Comparison of ENCODE assay signal across 8 cellular contexts in genomic region chr1:224340711-224341384, GRCh38. TPM values are rescaled to one million over a fixed set of nuclear protein-coding genes. Genes with fewer than 3 reads are reported as not detected.
DNase-seq lines count a peak whose midpoint lies in the region; ATAC-seq and TF ChIP-seq lines count a peak whose summit lies in the region.

No MANE protein-coding gene starts in this region.

- H3K27ac Mint-ChIP-seq in WTC11 (peak overlapping the region; percentile 95), naive B cell (peak overlapping the region in 1 of 6 donors; percentile 51)
- peak overlapping the region in 1 of 2 donors; percentile 28 for H3K27ac Mint-ChIP-seq in effector memory CD8-positive, alpha-beta T cell

- ATAC-seq in HG02678 (IDR thresholded peaks at IDR 0.05; ENCODE audit: unreplicated experiment) (peak; percentile 95), WTC11 (peak; percentile 85), naive B cell (ENCODE audit: low read depth in 2 of 2) (peak; percentile 46 to 57), aorta (ENCODE audit: low FRiP score) (peak; percentile 46)
- peak; percentile 78 for ATAC-seq in effector memory CD8-positive, alpha-beta T cell (replicated peaks)

- H3K4me1 Mint-ChIP-seq in WTC11 (peaks cover 15% of the 10 kb centered on the region), naive B cell (peaks cover 0 to 8% (median 7%) of the 10 kb centered on the region in 3 donors)
- H3K4me1 Mint-ChIP-seq in effector memory CD8-positive, alpha-beta T cell (ENCODE audit: low read depth in 2 of 2), result peaks cover 4% of the 10 kb centered on the region in 2 donors

- CTCF ChIA-PET in WTC11 (lab: Charles Lee), result no interaction called here

- H3K4me3 Mint-ChIP-seq in WTC11 (peak overlapping the region; percentile 67), naive B cell (peak overlapping the region in 7 of 8 donors; percentile 49 to 75 (median 66))
- peak overlapping the region; percentile 66 to 72 for H3K4me3 Mint-ChIP-seq in effector memory CD8-positive, alpha-beta T cell

- peaks cover 11% of the 10 kb centered on the region for H3K4me1 ChIP-seq in ES-I3 (ENCODE audit: insufficient read depth, low read length)
- no peaks in the 10 kb centered on the region for H3K4me1 ChIP-seq in aorta (ENCODE audit: control insufficient read depth in 1 of 2, insufficient read depth in 2 of 2, low read length in 2 of 2)

- POLR2A ChIA-PET in WTC11 (lab: Charles Lee), result no interaction called here

- H3K27me3 ChIP-seq in aorta (ENCODE audit: control insufficient read depth in 1 of 2, insufficient read depth in 2 of 2, low read length in 1 of 2), result no peaks in the 10 kb centered on the region

- H3K36me3 Mint-ChIP-seq in WTC11 (peaks cover 37% of the 10 kb centered on the region), naive B cell (peaks cover 0 to 20% of the 10 kb centered on the region in 2 donors)
- peaks cover 5% of the 10 kb centered on the region for H3K36me3 Mint-ChIP-seq in effector memory CD8-positive, alpha-beta T cell (ENCODE audit: insufficient read depth)

- H3K36me3 ChIP-seq in ES-I3 (ENCODE audit: insufficient read depth, low read length) (no peaks in the 10 kb centered on the region), aorta (ENCODE audit: control insufficient read depth in 1 of 2, insufficient read depth in 2 of 2, low read length in 1 of 2) (no peaks in the 10 kb centered on the region)

- peak overlapping the region; percentile 19 to 79 for H3K4me3 ChIP-seq in aorta (ENCODE audit: low read length in 2 of 2)

- WGBS in aorta, 2 donors, result 4% methylated on average over 31 of the region's 31 CpGs

- no peak overlapping the region for H3K27ac ChIP-seq in aorta (ENCODE audit: low read depth in 1 of 2, low read length in 2 of 2)

- DNase-seq in WTC11 (ENCODE audit: low spot score) (peak; percentile 67), naive B cell (no peak), aorta (peak in 1 of 2 donors; percentile 78), NCI-H2081 (lab: John Stamatoyannopoulos, UW) (no peak), inferior parietal cortex (ENCODE audit: extremely low spot score) (no peak)
- peak in 2 of 3 experiments; percentile 9 to 16 for DNase-seq in effector memory CD8-positive, alpha-beta T cell

- H3K9me3 Mint-ChIP-seq in WTC11 (peaks cover 44% of the 10 kb centered on the region), naive B cell (peaks cover 5 to 33% (median 31%) of the 10 kb centered on the region in 7 donors)
- H3K9me3 Mint-ChIP-seq in effector memory CD8-positive, alpha-beta T cell, result no peaks in the 10 kb centered on the region

- H3K9ac ChIP-seq in ES-I3 (ENCODE audit: low read depth, low read length), result peak overlapping the region; percentile 67

- intact Hi-C loops in aorta (cut with DNase I), result no loop called here

- H3K9me3 ChIP-seq in ES-I3 (ENCODE audit: control insufficient read depth, insufficient read depth, low read length) (peaks cover 26% of the 10 kb centered on the region), aorta (ENCODE audit: control insufficient read depth, low read length) (peaks cover 1% of the 10 kb centered on the region)

- TF ChIP-seq CTCF in WTC11 (IDR thresholded peaks at IDR 0.05), result no peak

- H3K27me3 Mint-ChIP-seq in WTC11 (ENCODE audit: low read depth) (peaks cover 3% of the 10 kb centered on the region), naive B cell (peaks cover 27 to 33% (median 28%) of the 10 kb centered on the region in 3 donors)
- no peaks in the 10 kb centered on the region for H3K27me3 Mint-ChIP-seq in effector memory CD8-positive, alpha-beta T cell

TF ChIP-seq in WTC11, 78 proteins besides CTCF, POLR2A, EP300 and RAD21 (continues in another document):
- peak; percentile 18; the same call in 1 of the 2 replicates for TF ChIP-seq ZNF423 (CRISPR knock-in tag; IDR thresholded peaks at IDR 0.05)
- 0 out of 2 replicates have a peak, but pooled peaks have one; percentile 33 for TF ChIP-seq SP1 (CRISPR knock-in tag; conservative IDR thresholded peaks at IDR 0.05)
- TF ChIP-seq MAX (CRISPR knock-in tag; IDR thresholded peaks at IDR 0.05), result 0 out of 2 replicates have a peak, but pooled peaks have one; percentile 20
- TF ChIP-seq ZNF219 (CRISPR knock-in tag; IDR thresholded peaks at IDR 0.05; ENCODE audit: borderline replicate concordance), result no peak
- TF ChIP-seq JAZF1 (CRISPR knock-in tag; IDR thresholded peaks at IDR 0.05), result no peak
- TF ChIP-seq, protein P1, sequence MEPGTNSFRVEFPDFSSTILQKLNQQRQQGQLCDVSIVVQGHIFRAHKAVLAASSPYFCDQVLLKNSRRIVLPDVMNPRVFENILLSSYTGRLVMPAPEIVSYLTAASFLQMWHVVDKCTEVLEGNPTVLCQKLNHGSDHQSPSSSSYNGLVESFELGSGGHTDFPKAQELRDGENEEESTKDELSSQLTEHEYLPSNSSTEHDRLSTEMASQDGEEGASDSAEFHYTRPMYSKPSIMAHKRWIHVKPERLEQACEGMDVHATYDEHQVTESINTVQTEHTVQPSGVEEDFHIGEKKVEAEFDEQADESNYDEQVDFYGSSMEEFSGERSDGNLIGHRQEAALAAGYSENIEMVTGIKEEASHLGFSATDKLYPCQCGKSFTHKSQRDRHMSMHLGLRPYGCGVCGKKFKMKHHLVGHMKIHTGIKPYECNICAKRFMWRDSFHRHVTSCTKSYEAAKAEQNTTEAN (CRISPR knock-in tag; IDR thresholded peaks at IDR 0.05), result 0 out of 2 replicates have a peak, but pooled peaks have one; percentile 23
- no peak for TF ChIP-seq ETV6 (CRISPR knock-in tag; IDR thresholded peaks at IDR 0.05)
- peak; percentile 82; the same call in 1 of the 2 replicates for TF ChIP-seq FOXP1 (CRISPR knock-in tag; IDR thresholded peaks at IDR 0.05; ENCODE audit: borderline replicate concordance)
- TF ChIP-seq, protein P2, sequence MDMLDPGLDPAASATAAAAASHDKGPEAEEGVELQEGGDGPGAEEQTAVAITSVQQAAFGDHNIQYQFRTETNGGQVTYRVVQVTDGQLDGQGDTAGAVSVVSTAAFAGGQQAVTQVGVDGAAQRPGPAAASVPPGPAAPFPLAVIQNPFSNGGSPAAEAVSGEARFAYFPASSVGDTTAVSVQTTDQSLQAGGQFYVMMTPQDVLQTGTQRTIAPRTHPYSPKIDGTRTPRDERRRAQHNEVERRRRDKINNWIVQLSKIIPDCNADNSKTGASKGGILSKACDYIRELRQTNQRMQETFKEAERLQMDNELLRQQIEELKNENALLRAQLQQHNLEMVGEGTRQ (CRISPR knock-in tag; IDR thresholded peaks at IDR 0.05), result no peak
- TF ChIP-seq E2F1 (CRISPR knock-in tag; IDR thresholded peaks at IDR 0.05), result no peak
- TF ChIP-seq, protein P3, sequence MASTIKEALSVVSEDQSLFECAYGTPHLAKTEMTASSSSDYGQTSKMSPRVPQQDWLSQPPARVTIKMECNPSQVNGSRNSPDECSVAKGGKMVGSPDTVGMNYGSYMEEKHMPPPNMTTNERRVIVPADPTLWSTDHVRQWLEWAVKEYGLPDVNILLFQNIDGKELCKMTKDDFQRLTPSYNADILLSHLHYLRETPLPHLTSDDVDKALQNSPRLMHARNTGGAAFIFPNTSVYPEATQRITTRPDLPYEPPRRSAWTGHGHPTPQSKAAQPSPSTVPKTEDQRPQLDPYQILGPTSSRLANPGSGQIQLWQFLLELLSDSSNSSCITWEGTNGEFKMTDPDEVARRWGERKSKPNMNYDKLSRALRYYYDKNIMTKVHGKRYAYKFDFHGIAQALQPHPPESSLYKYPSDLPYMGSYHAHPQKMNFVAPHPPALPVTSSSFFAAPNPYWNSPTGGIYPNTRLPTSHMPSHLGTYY (CRISPR knock-in tag; IDR thresholded peaks at IDR 0.05), result no peak
- TF ChIP-seq FOXK1 (CRISPR knock-in tag; IDR thresholded peaks at IDR 0.05), result 0 out of 2 replicates have a peak, but pooled peaks have one; percentile 19
- TF ChIP-seq, protein P4, sequence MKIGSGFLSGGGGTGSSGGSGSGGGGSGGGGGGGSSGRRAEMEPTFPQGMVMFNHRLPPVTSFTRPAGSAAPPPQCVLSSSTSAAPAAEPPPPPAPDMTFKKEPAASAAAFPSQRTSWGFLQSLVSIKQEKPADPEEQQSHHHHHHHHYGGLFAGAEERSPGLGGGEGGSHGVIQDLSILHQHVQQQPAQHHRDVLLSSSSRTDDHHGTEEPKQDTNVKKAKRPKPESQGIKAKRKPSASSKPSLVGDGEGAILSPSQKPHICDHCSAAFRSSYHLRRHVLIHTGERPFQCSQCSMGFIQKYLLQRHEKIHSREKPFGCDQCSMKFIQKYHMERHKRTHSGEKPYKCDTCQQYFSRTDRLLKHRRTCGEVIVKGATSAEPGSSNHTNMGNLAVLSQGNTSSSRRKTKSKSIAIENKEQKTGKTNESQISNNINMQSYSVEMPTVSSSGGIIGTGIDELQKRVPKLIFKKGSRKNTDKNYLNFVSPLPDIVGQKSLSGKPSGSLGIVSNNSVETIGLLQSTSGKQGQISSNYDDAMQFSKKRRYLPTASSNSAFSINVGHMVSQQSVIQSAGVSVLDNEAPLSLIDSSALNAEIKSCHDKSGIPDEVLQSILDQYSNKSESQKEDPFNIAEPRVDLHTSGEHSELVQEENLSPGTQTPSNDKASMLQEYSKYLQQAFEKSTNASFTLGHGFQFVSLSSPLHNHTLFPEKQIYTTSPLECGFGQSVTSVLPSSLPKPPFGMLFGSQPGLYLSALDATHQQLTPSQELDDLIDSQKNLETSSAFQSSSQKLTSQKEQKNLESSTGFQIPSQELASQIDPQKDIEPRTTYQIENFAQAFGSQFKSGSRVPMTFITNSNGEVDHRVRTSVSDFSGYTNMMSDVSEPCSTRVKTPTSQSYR (CRISPR knock-in tag; IDR thresholded peaks at IDR 0.05), result peak; percentile 51; the same call in 1 of the 2 replicates

RNA-seq across cellular contexts. Expression of gene NVL, which starts 10.9 kb away (rescaled TPM):
- total RNA-seq in WTC11 (2021) (32.8 to 34.7 TPM (median 33.4 TPM) in 3 replicates), aorta (10 to 100 TPM; 19.8 to 27.9 TPM)
- polyA plus RNA-seq in naive B cell (ENCODE audit: low read depth in 6 of 6) (10 to 100 TPM; 12.0 to 34.4 (median 22.2) TPM), aorta (10 to 100 TPM; 15.7 to 28.5 TPM)

RNA-seq across cellular contexts. Expression of gene CNIH4, which starts 15.8 kb away (rescaled TPM):
- 64.3 to 77.8 TPM (median 66.0 TPM) in 3 replicates for total RNA-seq in WTC11 (2021)
- polyA plus RNA-seq in naive B cell (ENCODE audit: low read depth in 6 of 6), result 10 to 100 TPM; 29.4 to 49.8 (median 33.6) TPM
- 10 to 100 TPM; 45.3 to 45.6 TPM for total RNA-seq in aorta
- 10 to 100 TPM; 44.0 to 49.1 TPM for polyA plus RNA-seq in aorta

Comparison
In these comparisons a context has a peak if more than half of its experiments do, and no peak if none do; other contexts are left out.
1. DNase-seq: peak in WTC11 (single experiment) and effector memory CD8-positive, alpha-beta T cell (2 of 3); none in naive B cell (single experiment), NCI-H2081 (0 of 2) and inferior parietal cortex (single experiment).
2. Peak in every context shown above with its lines, with median percentiles within 50 percentile points of each other: ATAC-seq and H3K4me3 Mint-ChIP-seq.